8 cellular contexts compared by ENCODE assay signal in genomic region chr1:7962011-7962335, GRCh38. TPM values are rescaled to one million over a fixed set of nuclear protein-coding genes. Genes with fewer than 3 reads are reported as not detected.
A peak's percentile ranks its signal among the peaks of the same experiment; 100 is the strongest.
DNase-seq lines count a peak whose midpoint lies in the region; ATAC-seq and TF ChIP-seq lines count a peak whose summit lies in the region.

No MANE protein-coding gene starts in this region.

- no peaks in the 10 kb centered on the region for H4K20me1 ChIP-seq in neural cell (ENCODE audit: insufficient read depth)

- no peaks in the 10 kb centered on the region for H3K9me2 ChIP-seq in neural cell (ENCODE audit: insufficient read depth, low read length)

- no peak overlapping the region for H3K27ac ChIP-seq in ectodermal cell (ENCODE audit: insufficient read depth, low read depth, low read length, poor library complexity, severe bottlenecking)
- peak overlapping the region; percentile 71 for H3K27ac ChIP-seq in neural cell (ENCODE audit: low read length)

- intact Hi-C loops in Calu3 (cut with micrococcal nuclease; ENCODE audit: unreplicated experiment), result no loop called here

- TF ChIP-seq CTCF in Calu3 (IDR thresholded peaks at IDR 0.05; ENCODE audit: unreplicated experiment) (no peak), neural cell (IDR thresholded peaks at IDR 0.05; ENCODE audit: poor library complexity, severe bottlenecking) (no peak)

- H3K9ac ChIP-seq in neural cell (ENCODE audit: low read length), result peak overlapping the region; percentile 85

- H3K4me3 Mint-ChIP-seq in Calu3 (ENCODE audit: low read depth, unreplicated experiment), result peak overlapping the region; percentile 99

- whole genome bisulfite sequencing in ectodermal cell, 2 experiments, result 1 to 2% methylated on average over 10 of the region's 10 CpGs

- peak overlapping the region; percentile 95 for H3K27ac Mint-ChIP-seq in Calu3 (ENCODE audit: unreplicated experiment)

- no peaks in the 10 kb centered on the region for H3K27me3 Mint-ChIP-seq in Calu3 (ENCODE audit: unreplicated experiment)

- peak overlapping the region; percentile 84 for H2AFZ ChIP-seq in neural cell (ENCODE audit: low read depth, low read length)

- TF ChIP-seq RAD21 in neural cell (conservative IDR thresholded peaks at IDR 0.05), result no peak

- TF ChIP-seq EP300 in neural cell (conservative IDR thresholded peaks at IDR 0.05; ENCODE audit: poor library complexity, severe bottlenecking), result no peak

- H3K4me2 ChIP-seq in neural cell (ENCODE audit: low read length), result peak overlapping the region; percentile 54

- DNase-seq in Calu3, result no peak
- DNase-seq in NCI-H2171 (lab: John Stamatoyannopoulos, UW), result peak; percentile 53
- no peak for DNase-seq in GF-D8 (lab: John Stamatoyannopoulos, UW)
- no peak for DNase-seq in COLO668 (lab: John Stamatoyannopoulos, UW; ENCODE audit: unreplicated experiment)
- DNase-seq in AML-193 (lab: John Stamatoyannopoulos, UW), result no peak

- CTCF ChIA-PET in Calu3 (lab: Charles Lee), result interaction anchor here (1.0 kb wide), 1 partner anchor 13 kb away, joined by 4 read pairs; no protein-coding TSS in a partner anchor

- peaks cover 4% of the 10 kb centered on the region for H3K4me1 Mint-ChIP-seq in Calu3 (ENCODE audit: low read depth, unreplicated experiment)

- H3K9me3 Mint-ChIP-seq in Calu3 (ENCODE audit: low read depth, unreplicated experiment), result no peaks in the 10 kb centered on the region

- H3K36me3 ChIP-seq in ectodermal cell (ENCODE audit: control insufficient read depth, insufficient read depth, low read length) (peaks cover 9% of the 10 kb centered on the region), neural cell (ENCODE audit: insufficient read depth, low read length) (no peaks in the 10 kb centered on the region)

- H3F3A ChIP-seq in neural cell (ENCODE audit: insufficient read depth, low read length, poor library complexity, severe bottlenecking), result peaks cover 4% of the 10 kb centered on the region

- peaks cover 17% of the 10 kb centered on the region for H3K79me2 ChIP-seq in neural cell (replicated peaks; ENCODE audit: insufficient read depth, low read length)

- BruUV-seq in Calu3 (replicated peaks; lab: Mats Ljungman, UMichigan), result TSS peak; percentile 38

- peak; percentile 2 for ATAC-seq in GM21619 (IDR thresholded peaks at IDR 0.05; ENCODE audit: unreplicated experiment)

- H3K9me3 ChIP-seq in ectodermal cell (ENCODE audit: control insufficient read depth, low read length) (no peaks in the 10 kb centered on the region), neural cell (ENCODE audit: low read length) (no peaks in the 10 kb centered on the region)

- H3K36me3 Mint-ChIP-seq in Calu3 (ENCODE audit: insufficient read depth, unreplicated experiment), result peaks cover 42% of the 10 kb centered on the region

- H3K27me3 ChIP-seq in ectodermal cell (ENCODE audit: control insufficient read depth, insufficient read depth, low read length, poor library complexity, severe bottlenecking), result no peaks in the 10 kb centered on the region
- no peaks in the 10 kb centered on the region for H3K27me3 ChIP-seq in neural cell (ENCODE audit: insufficient read depth, low read depth, low read length)

- H3K4me3 ChIP-seq in ectodermal cell (ENCODE audit: insufficient read depth, low read depth, low read length), result peak overlapping the region; percentile 77
- peak overlapping the region; percentile 90 for H3K4me3 ChIP-seq in neural cell (ENCODE audit: low read length)

- peaks cover 7% of the 10 kb centered on the region for H3K4me1 ChIP-seq in ectodermal cell (ENCODE audit: control insufficient read depth, insufficient read depth, low read length)

TF ChIP-seq in neural cell, 6 proteins besides CTCF, POLR2A, EP300 and RAD21:
- TF ChIP-seq TAF1 (IDR thresholded peaks at IDR 0.05; ENCODE audit: low read depth), result no peak
- no peak for TF ChIP-seq POLR2AphosphoS5 (IDR thresholded peaks at IDR 0.05)
- TF ChIP-seq REST (IDR thresholded peaks at IDR 0.05; ENCODE audit: borderline replicate concordance), result no peak
- TF ChIP-seq EZH2 (IDR thresholded peaks at IDR 0.05; ENCODE audit: borderline replicate concordance, insufficient read depth, low read length, poor library complexity, severe bottlenecking), result no peak
- TF ChIP-seq SMC3 (conservative IDR thresholded peaks at IDR 0.05; ENCODE audit: poor library complexity), result no peak
- TF ChIP-seq MXI1 (conservative IDR thresholded peaks at IDR 0.05; ENCODE audit: poor library complexity, severe bottlenecking), result no peak

RNA-seq across cellular contexts. Expression of gene PARK7, which starts 0.5 kb away (rescaled TPM):
- total RNA-seq in Calu3 (2022), result 207 and 209 TPM in 2 replicates
- polyA plus RNA-seq in ectodermal cell (2013, experiment 1 of 4), result 326 TPM
- polyA plus RNA-seq in ectodermal cell (2013, experiment 2 of 4), result 297 TPM
- 253 TPM for polyA plus RNA-seq in ectodermal cell (2013, experiment 3 of 4)
- 296 TPM for polyA plus RNA-seq in ectodermal cell (2013, experiment 4 of 4)
- 352 and 378 TPM in 2 replicates for polyA plus RNA-seq in neural cell
- 127 and 145 TPM in 2 replicates for polyA minus RNA-seq in neural cell

RNA-seq across cellular contexts. Expression of gene TNFRSF9, which starts 21.3 kb away (rescaled TPM):
- 0.42 and 0.44 TPM in 2 replicates for total RNA-seq in Calu3 (2022)
- 0.20 TPM for polyA plus RNA-seq in ectodermal cell (2013, experiment 1 of 4)
- 0.16 TPM for polyA plus RNA-seq in ectodermal cell (2013, experiment 2 of 4)
- 0.05 TPM for polyA plus RNA-seq in ectodermal cell (2013, experiment 3 of 4)
- not detected for polyA plus RNA-seq in ectodermal cell (2013, experiment 4 of 4)
- 0.38 TPM in 1 of 2 replicates, not detected in the other for polyA plus RNA-seq in neural cell
- polyA minus RNA-seq in neural cell, result not detected in 2 replicates
